Comparison of ENCODE assay signal across 2 cellular contexts in the genomic region with DNA sequence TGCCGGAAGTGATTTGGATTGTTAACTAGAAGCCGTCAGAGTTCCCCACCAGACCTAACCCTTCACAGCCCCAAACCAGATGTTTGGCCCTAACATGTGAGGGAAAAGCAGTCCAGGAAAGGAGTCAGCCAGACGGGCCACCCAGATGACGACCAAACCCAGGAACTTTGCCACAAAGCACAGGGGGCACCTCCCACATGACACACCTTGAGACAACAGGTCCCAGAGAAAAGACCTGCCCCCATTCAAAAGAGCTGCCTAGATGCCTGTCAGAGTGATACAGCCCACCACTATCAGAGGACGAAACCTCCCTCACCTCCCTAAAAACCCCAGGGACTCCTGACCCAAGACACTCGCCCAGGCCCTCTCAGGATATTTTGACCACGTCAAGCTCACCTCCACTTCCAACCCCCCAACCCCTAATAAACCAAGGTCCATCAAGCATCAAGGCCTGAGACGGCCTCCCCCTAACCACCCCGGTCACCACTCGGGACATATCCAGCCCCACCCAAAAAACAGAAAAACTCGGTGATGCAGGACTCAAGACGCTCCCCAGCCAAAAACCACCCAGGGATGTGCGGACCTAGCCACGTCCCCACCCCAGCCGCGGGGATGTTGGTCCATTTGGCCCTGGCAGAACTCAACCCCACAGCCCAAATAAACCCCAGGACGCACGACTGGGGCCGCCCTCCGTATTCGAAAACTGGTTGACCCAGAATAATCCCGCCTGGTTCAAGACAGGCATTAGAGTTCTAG.
TF ChIP-seq lines count a peak whose summit lies in the region.

No MANE protein-coding gene starts in this region.

TF ChIP-seq in GM23338, 12 proteins besides CTCF, POLR2A, EP300 and RAD21:
- TF ChIP-seq ZNF331 (CRISPR knock-in tag; IDR thresholded peaks at IDR 0.05; ENCODE audit: low read depth) (no peak), STAT1 (IDR thresholded peaks at IDR 0.05; ENCODE audit: unreplicated experiment) (no peak), JUNB (IDR thresholded peaks at IDR 0.05; ENCODE audit: unreplicated experiment) (no peak), EZH2phosphoT487 (IDR thresholded peaks at IDR 0.05; ENCODE audit: unreplicated experiment) (no peak), EZH2 (IDR thresholded peaks at IDR 0.05; ENCODE audit: low read depth, unreplicated experiment) (no peak), NANOG (IDR thresholded peaks at IDR 0.05; ENCODE audit: borderline replicate concordance) (no peak), ZNF114 (CRISPR knock-in tag; IDR thresholded peaks at IDR 0.05) (no peak)
- TF ChIP-seq, protein P1, sequence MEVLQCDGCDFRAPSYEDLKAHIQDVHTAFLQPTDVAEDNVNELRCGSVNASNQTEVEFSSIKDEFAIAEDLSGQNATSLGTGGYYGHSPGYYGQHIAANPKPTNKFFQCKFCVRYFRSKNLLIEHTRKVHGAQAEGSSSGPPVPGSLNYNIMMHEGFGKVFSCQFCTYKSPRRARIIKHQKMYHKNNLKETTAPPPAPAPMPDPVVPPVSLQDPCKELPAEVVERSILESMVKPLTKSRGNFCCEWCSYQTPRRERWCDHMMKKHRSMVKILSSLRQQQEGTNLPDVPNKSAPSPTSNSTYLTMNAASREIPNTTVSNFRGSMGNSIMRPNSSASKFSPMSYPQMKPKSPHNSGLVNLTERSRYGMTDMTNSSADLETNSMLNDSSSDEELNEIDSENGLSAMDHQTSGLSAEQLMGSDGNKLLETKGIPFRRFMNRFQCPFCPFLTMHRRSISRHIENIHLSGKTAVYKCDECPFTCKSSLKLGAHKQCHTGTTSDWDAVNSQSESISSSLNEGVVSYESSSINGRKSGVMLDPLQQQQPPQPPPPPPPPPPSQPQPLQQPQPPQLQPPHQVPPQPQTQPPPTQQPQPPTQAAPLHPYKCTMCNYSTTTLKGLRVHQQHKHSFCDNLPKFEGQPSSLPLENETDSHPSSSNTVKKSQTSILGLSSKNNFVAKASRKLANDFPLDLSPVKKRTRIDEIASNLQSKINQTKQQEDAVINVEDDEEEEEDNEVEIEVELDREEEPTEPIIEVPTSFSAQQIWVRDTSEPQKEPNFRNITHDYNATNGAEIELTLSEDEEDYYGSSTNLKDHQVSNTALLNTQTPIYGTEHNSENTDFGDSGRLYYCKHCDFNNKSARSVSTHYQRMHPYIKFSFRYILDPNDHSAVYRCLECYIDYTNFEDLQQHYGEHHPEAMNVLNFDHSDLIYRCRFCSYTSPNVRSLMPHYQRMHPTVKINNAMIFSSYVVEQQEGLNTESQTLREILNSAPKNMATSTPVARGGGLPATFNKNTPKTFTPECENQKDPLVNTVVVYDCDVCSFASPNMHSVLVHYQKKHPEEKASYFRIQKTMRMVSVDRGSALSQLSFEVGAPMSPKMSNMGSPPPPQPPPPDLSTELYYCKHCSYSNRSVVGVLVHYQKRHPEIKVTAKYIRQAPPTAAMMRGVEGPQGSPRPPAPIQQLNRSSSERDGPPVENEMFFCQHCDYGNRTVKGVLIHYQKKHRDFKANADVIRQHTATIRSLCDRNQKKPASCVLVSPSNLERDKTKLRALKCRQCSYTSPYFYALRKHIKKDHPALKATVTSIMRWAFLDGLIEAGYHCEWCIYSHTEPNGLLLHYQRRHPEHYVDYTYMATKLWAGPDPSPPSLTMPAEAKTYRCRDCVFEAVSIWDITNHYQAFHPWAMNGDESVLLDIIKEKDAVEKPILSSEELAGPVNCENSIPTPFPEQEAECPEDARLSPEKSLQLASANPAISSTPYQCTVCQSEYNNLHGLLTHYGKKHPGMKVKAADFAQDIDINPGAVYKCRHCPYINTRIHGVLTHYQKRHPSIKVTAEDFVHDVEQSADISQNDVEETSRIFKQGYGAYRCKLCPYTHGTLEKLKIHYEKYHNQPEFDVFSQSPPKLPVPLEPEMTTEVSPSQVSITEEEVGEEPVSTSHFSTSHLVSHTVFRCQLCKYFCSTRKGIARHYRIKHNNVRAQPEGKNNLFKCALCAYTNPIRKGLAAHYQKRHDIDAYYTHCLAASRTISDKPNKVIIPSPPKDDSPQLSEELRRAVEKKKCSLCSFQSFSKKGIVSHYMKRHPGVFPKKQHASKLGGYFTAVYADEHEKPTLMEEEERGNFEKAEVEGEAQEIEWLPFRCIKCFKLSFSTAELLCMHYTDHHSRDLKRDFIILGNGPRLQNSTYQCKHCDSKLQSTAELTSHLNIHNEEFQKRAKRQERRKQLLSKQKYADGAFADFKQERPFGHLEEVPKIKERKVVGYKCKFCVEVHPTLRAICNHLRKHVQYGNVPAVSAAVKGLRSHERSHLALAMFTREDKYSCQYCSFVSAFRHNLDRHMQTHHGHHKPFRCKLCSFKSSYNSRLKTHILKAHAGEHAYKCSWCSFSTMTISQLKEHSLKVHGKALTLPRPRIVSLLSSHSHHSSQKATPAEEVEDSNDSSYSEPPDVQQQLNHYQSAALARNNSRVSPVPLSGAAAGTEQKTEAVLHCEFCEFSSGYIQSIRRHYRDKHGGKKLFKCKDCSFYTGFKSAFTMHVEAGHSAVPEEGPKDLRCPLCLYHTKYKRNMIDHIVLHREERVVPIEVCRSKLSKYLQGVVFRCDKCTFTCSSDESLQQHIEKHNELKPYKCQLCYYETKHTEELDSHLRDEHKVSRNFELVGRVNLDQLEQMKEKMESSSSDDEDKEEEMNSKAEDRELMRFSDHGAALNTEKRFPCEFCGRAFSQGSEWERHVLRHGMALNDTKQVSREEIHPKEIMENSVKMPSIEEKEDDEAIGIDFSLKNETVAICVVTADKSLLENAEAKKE (CRISPR knock-in tag; IDR thresholded peaks at IDR 0.05) = no peak

TF ChIP-seq in endothelial cell of umbilical vein, 7 proteins besides CTCF, POLR2A, EP300 and RAD21:
- TF ChIP-seq EZH2 (IDR thresholded peaks at IDR 0.05; ENCODE audit: borderline replicate concordance, low read depth, low read length, severe bottlenecking) = no peak
- TF ChIP-seq JUN (IDR thresholded peaks at IDR 0.05; ENCODE audit: borderline replicate concordance, insufficient read depth, insufficient read length, low read depth) = no peak
- TF ChIP-seq MYC (IDR thresholded peaks at IDR 0.05; ENCODE audit: low read depth, low read length) = no peak
- TF ChIP-seq FOS (IDR thresholded peaks at IDR 0.05; ENCODE audit: borderline replicate concordance, insufficient read depth, low read length) = no peak
- no peak for TF ChIP-seq GATA2 (IDR thresholded peaks at IDR 0.05; ENCODE audit: insufficient read depth, insufficient read length, low read depth, low read length)
- TF ChIP-seq, protein P2, sequence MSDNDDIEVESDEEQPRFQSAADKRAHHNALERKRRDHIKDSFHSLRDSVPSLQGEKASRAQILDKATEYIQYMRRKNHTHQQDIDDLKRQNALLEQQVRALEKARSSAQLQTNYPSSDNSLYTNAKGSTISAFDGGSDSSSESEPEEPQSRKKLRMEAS (IDR thresholded peaks at IDR 0.05; ENCODE audit: insufficient read depth, insufficient read length) = no peak
- TF ChIP-seq POLR2AphosphoS5 (IDR thresholded peaks at IDR 0.05; ENCODE audit: insufficient read depth, low read depth, low read length) = no peak
